In the genomic region with DNA sequence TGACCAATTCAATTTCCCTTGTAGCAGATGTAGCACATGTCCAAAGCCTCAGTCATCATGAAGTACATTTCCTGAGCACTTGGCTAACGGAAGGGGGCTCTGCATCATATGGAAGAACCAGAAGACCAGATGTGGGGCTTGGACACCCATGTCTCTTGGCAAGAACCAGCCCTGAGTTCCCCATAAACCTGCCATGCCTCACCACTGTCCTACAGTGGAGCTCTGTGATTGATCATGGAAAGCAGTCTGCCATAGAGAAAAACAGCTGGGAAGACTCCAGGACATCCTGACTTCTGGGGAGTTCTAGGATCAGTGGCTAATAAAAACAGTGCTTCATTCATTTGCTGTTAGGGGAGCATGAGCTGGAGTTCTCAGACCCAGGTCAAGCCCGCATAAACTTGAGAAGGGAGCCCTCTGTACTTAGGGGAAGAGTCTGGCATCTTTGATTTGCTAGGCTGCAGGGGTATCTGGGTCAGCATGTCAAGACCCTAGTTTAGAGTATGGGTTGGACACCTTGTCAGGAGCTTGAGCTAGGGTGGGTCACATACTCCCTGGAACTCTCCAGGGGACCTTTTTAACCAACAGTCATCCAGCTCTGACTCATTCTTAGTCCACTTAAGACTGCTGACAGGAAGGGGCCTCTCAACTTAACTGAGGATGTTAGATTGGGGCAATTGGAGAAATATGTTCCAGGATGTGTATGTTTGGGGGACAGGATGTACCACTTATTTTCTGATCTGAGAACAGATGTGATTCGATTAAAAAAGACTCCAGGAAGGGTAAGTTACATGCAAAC, we compare ENCODE assay signal across 8 cellular contexts. TPM values are rescaled to one million over a fixed set of nuclear protein-coding genes. Genes with fewer than 3 reads are reported as not detected.
DNase-seq lines count a peak whose midpoint lies in the region; ATAC-seq and TF ChIP-seq lines count a peak whose summit lies in the region.

No MANE protein-coding gene starts in this region.

- intact Hi-C loops in activated CD8-positive, alpha-beta T cell treated with anti-CD3 and anti-CD28 coated beads for 36 hours (cut with micrococcal nuclease) = no loop called here

- no peak for DNase-seq in activated CD8-positive, alpha-beta T cell treated with anti-CD3 and anti-CD28 coated beads for 36 hours
- DNase-seq in activated CD8-positive, alpha-beta T cell treated with anti-CD3 and anti-CD28 coated beads, Interleukin-2, amount 10 ng/mL, durations not matched to agents 7 days and 5 days = no peak
- DNase-seq in SJSA1 (ENCODE audit: low read depth in 1 of 2, low spot score in 2 of 2) = peak in 1 of 2 experiments; percentile 63
- DNase-seq in fibroblast of the aortic adventitia (ENCODE audit: low read depth) = peak; percentile 59
- DNase-seq in Ammon's horn (ENCODE audit: low spot score) = no peak
- no peak for DNase-seq in NCI-H748 (lab: John Stamatoyannopoulos, UW; ENCODE audit: unreplicated experiment)

- H3K4me3 ChIP-seq in SJSA1 (no peak overlapping the region), fibroblast of the aortic adventitia (ENCODE audit: low read depth, low read length) (no peak overlapping the region)

- no peak overlapping the region for H3K27ac Mint-ChIP-seq in activated CD8-positive, alpha-beta T cell treated with anti-CD3 and anti-CD28 coated beads for 36 hours
- H3K27ac Mint-ChIP-seq in activated CD8-positive, alpha-beta T cell treated with anti-CD3 and anti-CD28 coated beads, Interleukin-2, amount 10 ng/mL, durations not matched to agents 7 days and 5 days = no peak overlapping the region
- H3K27ac Mint-ChIP-seq in stimulated activated memory B cell treated with anti-CD40 and anti-IgM and Interleukin-4, amounts not matched to agents 10 μg/mL and 1 μg/mL and 100 μg/mL, for 72 hours = no peak overlapping the region

- H3K36me3 Mint-ChIP-seq in activated CD8-positive, alpha-beta T cell treated with anti-CD3 and anti-CD28 coated beads for 36 hours (ENCODE audit: low read depth) = no peaks in the 10 kb centered on the region
- H3K36me3 Mint-ChIP-seq in activated CD8-positive, alpha-beta T cell treated with anti-CD3 and anti-CD28 coated beads, Interleukin-2, amount 10 ng/mL, durations not matched to agents 7 days and 5 days (ENCODE audit: low read depth) = no peaks in the 10 kb centered on the region
- H3K36me3 Mint-ChIP-seq in stimulated activated memory B cell treated with anti-CD40 and anti-IgM and Interleukin-4, amounts not matched to agents 10 μg/mL and 1 μg/mL and 100 μg/mL, for 72 hours = no peaks in the 10 kb centered on the region

- H3K27ac ChIP-seq in SJSA1 = peak overlapping the region; percentile 57

- no peaks in the 10 kb centered on the region for H3K9me3 ChIP-seq in SJSA1 (replicated peaks)

- no peaks in the 10 kb centered on the region for H3K36me3 ChIP-seq in SJSA1

- no peak overlapping the region for H3K4me3 Mint-ChIP-seq in activated CD8-positive, alpha-beta T cell treated with anti-CD3 and anti-CD28 coated beads for 36 hours
- H3K4me3 Mint-ChIP-seq in activated CD8-positive, alpha-beta T cell treated with anti-CD3 and anti-CD28 coated beads, Interleukin-2, amount 10 ng/mL, durations not matched to agents 7 days and 5 days = no peak overlapping the region
- H3K4me3 Mint-ChIP-seq in stimulated activated memory B cell treated with anti-CD40 and anti-IgM and Interleukin-4, amounts not matched to agents 10 μg/mL and 1 μg/mL and 100 μg/mL, for 72 hours = no peak overlapping the region

- POLR2A ChIA-PET in activated CD8-positive, alpha-beta T cell treated with anti-CD3 and anti-CD28 coated beads for 36 hours (lab: Charles Lee) = no interaction called here
- POLR2A ChIA-PET in activated CD8-positive, alpha-beta T cell treated with anti-CD3 and anti-CD28 coated beads, Interleukin-2, amount 10 ng/mL, durations not matched to agents 7 days and 5 days (lab: Charles Lee) = no interaction called here

- H3K4me1 Mint-ChIP-seq in activated CD8-positive, alpha-beta T cell treated with anti-CD3 and anti-CD28 coated beads for 36 hours (ENCODE audit: low read depth) = peaks cover 5% of the 10 kb centered on the region
- peaks cover 6% of the 10 kb centered on the region for H3K4me1 Mint-ChIP-seq in activated CD8-positive, alpha-beta T cell treated with anti-CD3 and anti-CD28 coated beads, Interleukin-2, amount 10 ng/mL, durations not matched to agents 7 days and 5 days (ENCODE audit: low read depth)
- peaks cover 4% of the 10 kb centered on the region for H3K4me1 Mint-ChIP-seq in stimulated activated memory B cell treated with anti-CD40 and anti-IgM and Interleukin-4, amounts not matched to agents 10 μg/mL and 1 μg/mL and 100 μg/mL, for 72 hours

- no peaks in the 10 kb centered on the region for H3K27me3 Mint-ChIP-seq in activated CD8-positive, alpha-beta T cell treated with anti-CD3 and anti-CD28 coated beads for 36 hours
- H3K27me3 Mint-ChIP-seq in activated CD8-positive, alpha-beta T cell treated with anti-CD3 and anti-CD28 coated beads, Interleukin-2, amount 10 ng/mL, durations not matched to agents 7 days and 5 days (ENCODE audit: low read depth) = peaks cover 15% of the 10 kb centered on the region
- H3K27me3 Mint-ChIP-seq in stimulated activated memory B cell treated with anti-CD40 and anti-IgM and Interleukin-4, amounts not matched to agents 10 μg/mL and 1 μg/mL and 100 μg/mL, for 72 hours = peaks cover 8% of the 10 kb centered on the region

- H3K27me3 ChIP-seq in SJSA1 (replicated peaks) = no peaks in the 10 kb centered on the region

- peaks cover 22% of the 10 kb centered on the region for H3K4me1 ChIP-seq in SJSA1 (replicated peaks)

- TF ChIP-seq CTCF in activated CD8-positive, alpha-beta T cell treated with anti-CD3 and anti-CD28 coated beads for 36 hours (IDR thresholded peaks at IDR 0.05) = no peak
- TF ChIP-seq CTCF in fibroblast of the aortic adventitia (IDR thresholded peaks at IDR 0.05; ENCODE audit: insufficient read depth, low read length) = no peak

- peaks cover 2% of the 10 kb centered on the region for H3K9me3 Mint-ChIP-seq in activated CD8-positive, alpha-beta T cell treated with anti-CD3 and anti-CD28 coated beads for 36 hours
- H3K9me3 Mint-ChIP-seq in activated CD8-positive, alpha-beta T cell treated with anti-CD3 and anti-CD28 coated beads, Interleukin-2, amount 10 ng/mL, durations not matched to agents 7 days and 5 days (ENCODE audit: insufficient read depth) = no peaks in the 10 kb centered on the region
- H3K9me3 Mint-ChIP-seq in stimulated activated memory B cell treated with anti-CD40 and anti-IgM and Interleukin-4, amounts not matched to agents 10 μg/mL and 1 μg/mL and 100 μg/mL, for 72 hours = no peaks in the 10 kb centered on the region

- ATAC-seq in activated CD8-positive, alpha-beta T cell treated with anti-CD3 and anti-CD28 coated beads for 36 hours = peak; percentile 56
- no peak for ATAC-seq in activated CD8-positive, alpha-beta T cell treated with anti-CD3 and anti-CD28 coated beads, Interleukin-2, amount 10 ng/mL, durations not matched to agents 7 days and 5 days
- ATAC-seq in stimulated activated memory B cell treated with anti-CD40 and anti-IgM and Interleukin-4, amounts not matched to agents 10 μg/mL and 1 μg/mL and 100 μg/mL, for 72 hours = peak; percentile 24
- no peak for ATAC-seq in HG03045 (IDR thresholded peaks at IDR 0.05; ENCODE audit: unreplicated experiment)

- CTCF ChIA-PET in activated CD8-positive, alpha-beta T cell treated with anti-CD3 and anti-CD28 coated beads for 36 hours (lab: Charles Lee) = interaction anchor here (2.1 kb wide), 1 partner anchor 49 kb away, joined by 10 read pairs; no protein-coding TSS in a partner anchor
- CTCF ChIA-PET in activated CD8-positive, alpha-beta T cell treated with anti-CD3 and anti-CD28 coated beads, Interleukin-2, amount 10 ng/mL, durations not matched to agents 7 days and 5 days (lab: Charles Lee) = interaction anchor here (1.3 kb wide), 1 partner anchor 60 kb away, joined by 3 read pairs; no protein-coding TSS in a partner anchor

RNA-seq across cellular contexts. Expression of a gene that starts 26.3 kb away (rescaled TPM):
- 1 to 10 TPM in 1 of 2 experiments, under 1 TPM in 1; 0.94 to 1.0 TPM for total RNA-seq in activated CD8-positive, alpha-beta T cell treated with anti-CD3 and anti-CD28 coated beads for 36 hours
- 1 to 10 TPM; 1.4 TPM for total RNA-seq in activated CD8-positive, alpha-beta T cell treated with anti-CD3 and anti-CD28 coated beads, Interleukin-2, amount 10 ng/mL, durations not matched to agents 7 days and 5 days
- 59.7 and 98.1 TPM in 2 replicates for total RNA-seq in SJSA1 (2014; rRNA removed; shearing (Covaris generic))
- 82.1 and 128 TPM in 2 replicates for total RNA-seq in fibroblast of the aortic adventitia (ENCODE audit: low replicate concordance)

Comparison
In these comparisons a context has a peak if more than half of its experiments do, and no peak if none do; other contexts are left out.
1. ATAC-seq: peak in activated CD8-positive, alpha-beta T cell treated with anti-CD3 and anti-CD28 coated beads for 36 hours (single experiment) and stimulated activated memory B cell treated with anti-CD40 and anti-IgM and Interleukin-4, amounts not matched to agents 10 μg/mL and 1 μg/mL and 100 μg/mL, for 72 hours (single experiment); none in activated CD8-positive, alpha-beta T cell treated with anti-CD3 and anti-CD28 coated beads, Interleukin-2, amount 10 ng/mL, durations not matched to agents 7 days and 5 days (single experiment) and HG03045 (single experiment).
2. RNA of a gene that starts 26.3 kb away (total RNA-seq): 82.1 to 128 TPM in fibroblast of the aortic adventitia and 59.7 to 98.1 TPM in SJSA1; 1.4 TPM in activated CD8-positive, alpha-beta T cell treated with anti-CD3 and anti-CD28 coated beads, Interleukin-2, amount 10 ng/mL, durations not matched to agents 7 days and 5 days and 0.94 to 1.0 TPM in activated CD8-positive, alpha-beta T cell treated with anti-CD3 and anti-CD28 coated beads for 36 hours; every median in the first group is over 10 times any median in the second.